In genomic region chr1:206853696-206854095, GRCh38 we compare ENCODE assay signal across 15 cellular contexts. TPM values are rescaled to one million over a fixed set of nuclear protein-coding genes. Genes with fewer than 3 reads are reported as not detected.
"Had no signal": no experiment of that assay in that cellular context is flagged by ENCODE, and none has a peak within 500 bp of the region (broad histone marks: within the 10 kb centered on the region; RNA-seq: fewer than 3 reads in every experiment).

No MANE protein-coding gene starts in this region.

RNA-seq across cellular contexts. Expression of gene IL20, which starts 11.7 kb away (rescaled TPM):
- total RNA-seq: activated naive CD4-positive, alpha-beta T cell treated with anti-CD3 and anti-CD28 coated beads, Interleukin-2, amount 50 U/mL, for 72 hours; activated naive CD8-positive, alpha-beta T cell treated with anti-CD3 and anti-CD28 coated beads for 36 hours; activated naive CD8-positive, alpha-beta T cell treated with anti-CD3 and anti-CD28 coated beads, Interleukin-2, amount 10 ng/mL, durations not matched to agents 7 days and 5 days; activated T-cell treated with anti-CD3 and anti-CD28 coated beads, Interleukin-2, amount 50 U/mL, for 4 hours; activated T-helper 1 cell treated with anti-CD3 and anti-CD28 coated beads, Interleukin-12 subunit alpha, Interleukin-12 subunit beta, Interleukin-2, Interleukin-4 antibody, amounts not matched to agents 30 ng/mL and 10 ng/mL and 1 ng/mL, durations not matched to agents 14 hours and 24 hours and 36 hours; activated T-helper 17 cell treated with anti-CD3 and anti-CD28 coated beads, Interleukin-2, amount 50 U/mL, for 72 hours; activated T-helper 2 cell treated with anti-CD3 and anti-CD28 coated beads, Interferon-gamma antibody, Interleukin-2, Interleukin-4, amounts not matched to agents 10 μg/mL and 5 μg/mL and 100 μg/mL, durations not matched to agents 14 hours and 24 hours and 36 hours; aorta; ascending aorta; astrocyte; body of pancreas; cardiac muscle cell; cardiac septum; cerebellum had no signal
- polyA plus RNA-seq: aorta, cardiac muscle cell had no signal

RNA-seq across cellular contexts. Expression of gene IL24, which starts 43.5 kb away (rescaled TPM):
- total RNA-seq: activated naive CD8-positive, alpha-beta T cell treated with anti-CD3 and anti-CD28 coated beads, Interleukin-2, amount 10 ng/mL, durations not matched to agents 7 days and 5 days; adrenal gland; aorta; ascending aorta; astrocyte; body of pancreas; cardiac muscle cell; cardiac septum; cerebellum had no signal
- polyA plus RNA-seq: adrenal gland, aorta, cardiac muscle cell had no signal
